30 cellular contexts compared by ENCODE assay signal in the genomic region with DNA sequence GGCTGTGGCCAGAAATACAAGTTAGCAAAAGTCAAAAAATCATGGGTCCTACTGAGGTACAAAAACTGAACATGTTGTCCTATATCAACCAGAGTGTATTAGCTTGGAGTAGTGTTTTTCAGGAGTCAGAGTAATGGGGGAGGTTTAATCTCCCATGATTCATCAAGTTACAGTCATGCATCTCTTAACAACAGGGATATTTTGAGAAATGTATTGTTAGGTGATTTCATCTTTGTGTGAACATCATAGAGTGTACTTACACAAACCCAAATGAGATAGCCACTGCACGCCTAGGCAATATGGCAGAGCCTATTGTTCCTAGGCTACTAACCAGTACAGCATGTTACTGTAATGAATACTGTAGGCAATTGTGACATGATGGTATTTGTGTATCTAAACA. TPM values are rescaled to one million over a fixed set of nuclear protein-coding genes. Genes with fewer than 3 reads are reported as not detected.
DNase-seq lines count a peak whose midpoint lies in the region; ATAC-seq, FAIRE-seq and TF ChIP-seq lines count a peak whose summit lies in the region.
"Had no signal": no experiment of that assay in that cellular context is flagged by ENCODE, and none has a peak within 500 bp of the region (broad histone marks: within the 10 kb centered on the region; RNA-seq: fewer than 3 reads in every experiment).

No MANE protein-coding gene starts in this region.

- H3K27me3 Mint-ChIP-seq in chondrocyte (ENCODE audit: low read depth) = no peaks in the 10 kb centered on the region
- H3K27me3 Mint-ChIP-seq: stimulated activated naive B cell treated with anti-CD40 and anti-IgM and Interleukin-4, amounts not matched to agents 10 μg/mL and 1 μg/mL and 100 μg/mL, for 72 hours had no signal

- no peaks in the 10 kb centered on the region for H3K36me3 ChIP-seq in keratinocyte (ENCODE audit: control insufficient read depth in 2 of 2, extremely low read depth in 1 of 2, insufficient read depth in 2 of 2, low read length in 2 of 2)
- H3K36me3 ChIP-seq: BLaER1, MG63, neutrophil, Peyer's patch, right lobe of liver, SJCRH30, suprapubic skin, upper lobe of right lung had no signal

- H4K20me1 ChIP-seq in keratinocyte (ENCODE audit: control insufficient read depth, extremely low read depth, insufficient read depth, low read length) = no peaks in the 10 kb centered on the region
- H4K20me1 ChIP-seq: BLaER1 had no signal

- H3K9me3 ChIP-seq in keratinocyte (ENCODE audit: control insufficient read depth, low read depth, low read length) = no peaks in the 10 kb centered on the region
- H3K9me3 ChIP-seq: BLaER1, MG63, neutrophil, Peyer's patch, right lobe of liver, SJCRH30, suprapubic skin, upper lobe of right lung had no signal

- H3K4me1 ChIP-seq in keratinocyte (ENCODE audit: control insufficient read depth, extremely low read depth, insufficient read depth, low read length) = peaks cover 7% of the 10 kb centered on the region
- H3K4me1 ChIP-seq: Peyer's patch, right lobe of liver, suprapubic skin, upper lobe of right lung had no signal

- no peak overlapping the region for H2AFZ ChIP-seq in keratinocyte (ENCODE audit: control insufficient read depth, low read length)

- no peak for ATAC-seq in GM21786 (IDR thresholded peaks at IDR 0.05; ENCODE audit: unreplicated experiment)
- ATAC-seq: left lobe of liver; right lobe of liver; stimulated activated naive B cell treated with anti-CD40 and anti-IgM and Interleukin-4, amounts not matched to agents 10 μg/mL and 1 μg/mL and 100 μg/mL, for 72 hours; upper lobe of right lung had no signal

- H3K4me1 Mint-ChIP-seq in chondrocyte (ENCODE audit: low read depth) = peaks cover 65% of the 10 kb centered on the region
- H3K4me1 Mint-ChIP-seq: activated CD4-positive, alpha-beta memory T cell treated with anti-CD3 and anti-CD28 coated beads, Interleukin-2, amount 10 ng/mL, durations not matched to agents 7 days and 5 days; activated naive CD8-positive, alpha-beta T cell treated with anti-CD3 and anti-CD28 coated beads, Interleukin-2, amount 10 ng/mL, durations not matched to agents 7 days and 5 days; stimulated activated naive B cell treated with anti-CD40 and anti-IgM and Interleukin-4, amounts not matched to agents 10 μg/mL and 1 μg/mL and 100 μg/mL, for 72 hours had no signal

- H3K9me3 Mint-ChIP-seq in chondrocyte (ENCODE audit: low read depth) = no peaks in the 10 kb centered on the region
- H3K9me3 Mint-ChIP-seq: activated CD4-positive, alpha-beta memory T cell treated with anti-CD3 and anti-CD28 coated beads, Interleukin-2, amount 10 ng/mL, durations not matched to agents 7 days and 5 days; activated naive CD8-positive, alpha-beta T cell treated with anti-CD3 and anti-CD28 coated beads, Interleukin-2, amount 10 ng/mL, durations not matched to agents 7 days and 5 days; stimulated activated naive B cell treated with anti-CD40 and anti-IgM and Interleukin-4, amounts not matched to agents 10 μg/mL and 1 μg/mL and 100 μg/mL, for 72 hours had no signal

- TF ChIP-seq CTCF in chondrocyte (IDR thresholded peaks at IDR 0.05) (no peak), keratinocyte (optimal IDR thresholded peaks at IDR 0.05 in 1 of 3, IDR thresholded peaks at IDR 0.05 in 1 of 3, conservative IDR thresholded peaks at IDR 0.05 in 1 of 3; ENCODE audit: extremely low read depth in 1 of 3, insufficient read depth in 2 of 3, low read length in 3 of 3) (no peak)

- no peaks in the 10 kb centered on the region for H3K36me3 Mint-ChIP-seq in chondrocyte (ENCODE audit: low read depth)
- H3K36me3 Mint-ChIP-seq: stimulated activated naive B cell treated with anti-CD40 and anti-IgM and Interleukin-4, amounts not matched to agents 10 μg/mL and 1 μg/mL and 100 μg/mL, for 72 hours had no signal

- no peaks in the 10 kb centered on the region for H3K9me1 ChIP-seq in keratinocyte (ENCODE audit: control insufficient read depth, extremely low read depth, insufficient read depth, low read length)

- H3K9ac ChIP-seq in keratinocyte (ENCODE audit: control insufficient read depth, extremely low read depth, insufficient read depth, low read length) = no peak overlapping the region
- H3K9ac ChIP-seq: BLaER1 had no signal

- peak overlapping the region; percentile 91 for H3K27ac Mint-ChIP-seq in chondrocyte (ENCODE audit: unreplicated experiment)
- H3K27ac Mint-ChIP-seq: activated CD4-positive, alpha-beta memory T cell treated with anti-CD3 and anti-CD28 coated beads, Interleukin-2, amount 10 ng/mL, durations not matched to agents 7 days and 5 days; activated naive CD8-positive, alpha-beta T cell treated with anti-CD3 and anti-CD28 coated beads, Interleukin-2, amount 10 ng/mL, durations not matched to agents 7 days and 5 days; progenitor cell of endocrine pancreas; stimulated activated naive B cell treated with anti-CD40 and anti-IgM and Interleukin-4, amounts not matched to agents 10 μg/mL and 1 μg/mL and 100 μg/mL, for 72 hours had no signal

- dilution Hi-C loops in keratinocyte (cut with MboI; ENCODE audit: extremely low pct_ligation_motif_present, low sequenced_read_pairs) = no loop called here

- peak; percentile 69 for FAIRE-seq in keratinocyte (lab: Jason Lieb, UNC)
- FAIRE-seq: GM18507, H1 had no signal

- H3K4me2 ChIP-seq in keratinocyte (ENCODE audit: control insufficient read depth, extremely low read depth, insufficient read depth, low read depth, low read length) = no peak overlapping the region
- H3K4me2 ChIP-seq: BLaER1 had no signal

- DNase-seq in EL = peak; percentile 13
- peak; percentile 69 for DNase-seq in NCI-H226
- no peak for DNase-seq in chondrocyte (ENCODE audit: low spot score)
- DNase-seq in keratinocyte (ENCODE audit: low read depth, low spot score) = no peak
- no peak for DNase-seq in NCI-H2029 treated with DMSO at 0.1 percent for 48 hours (lab: John Stamatoyannopoulos, UW)
- DNase-seq in activated CD4-positive, CD25-positive, alpha-beta regulatory T cell treated with anti-CD3 and anti-CD28 coated beads, Interleukin-2, amount 50 U/mL, for 72 hours = no peak
- DNase-seq in activated CD4-positive, alpha-beta T cell treated with anti-CD3 and anti-CD28 coated beads for 4 hours = no peak
- DNase-seq: activated CD4-positive, alpha-beta memory T cell treated with anti-CD3 and anti-CD28 coated beads, Interleukin-2, amount 10 ng/mL, durations not matched to agents 7 days and 5 days; activated CD4-positive, CD25-positive, alpha-beta regulatory T cell; activated naive CD8-positive, alpha-beta T cell treated with anti-CD3 and anti-CD28 coated beads, Interleukin-2, amount 10 ng/mL, durations not matched to agents 7 days and 5 days; cerebellar nuclear complex; MG63; NCI-H1105 treated with DMSO at 0.1 percent for 48 hours; NCI-H2029; NCI-H345; Peyer's patch; right lobe of liver; SJCRH30; stimulated activated CD4-positive, alpha-beta T cell treated with anti-CD3 and anti-CD28 coated beads, Interleukin-4, amount 100 ng/mL, for 4 hours; stimulated activated naive B cell treated with anti-CD40 and anti-IgM and Interleukin-4, amounts not matched to agents 10 μg/mL and 1 μg/mL and 100 μg/mL, for 72 hours; T-helper 1 cell; upper lobe of right lung had no signal

- no peak overlapping the region for H3K4me3 Mint-ChIP-seq in chondrocyte (ENCODE audit: unreplicated experiment)
- H3K4me3 Mint-ChIP-seq: activated CD4-positive, alpha-beta memory T cell treated with anti-CD3 and anti-CD28 coated beads, Interleukin-2, amount 10 ng/mL, durations not matched to agents 7 days and 5 days; activated naive CD8-positive, alpha-beta T cell treated with anti-CD3 and anti-CD28 coated beads, Interleukin-2, amount 10 ng/mL, durations not matched to agents 7 days and 5 days; stimulated activated naive B cell treated with anti-CD40 and anti-IgM and Interleukin-4, amounts not matched to agents 10 μg/mL and 1 μg/mL and 100 μg/mL, for 72 hours had no signal

- no peaks in the 10 kb centered on the region for H3K79me2 ChIP-seq in keratinocyte (ENCODE audit: control insufficient read depth, insufficient read depth, low read length)

- H3K4me3 ChIP-seq in keratinocyte (ENCODE audit: control insufficient read depth in 2 of 3, extremely low read depth in 1 of 3, insufficient read depth in 2 of 3, low read depth in 1 of 3, low read length in 3 of 3) = no peak overlapping the region
- H3K4me3 ChIP-seq: BLaER1, MG63, Peyer's patch, right lobe of liver, SJCRH30, suprapubic skin, upper lobe of right lung had no signal

- H3K27ac ChIP-seq in keratinocyte (ENCODE audit: control insufficient read depth, insufficient read depth, low read length) = no peak overlapping the region
- H3K27ac ChIP-seq: BLaER1, neutrophil, Peyer's patch, right lobe of liver, SJCRH30, suprapubic skin, upper lobe of right lung had no signal

- no peaks in the 10 kb centered on the region for H3K27me3 ChIP-seq in keratinocyte (ENCODE audit: control insufficient read depth, extremely low read depth, insufficient read depth, low read length)
- H3K27me3 ChIP-seq: BLaER1, MG63, neutrophil, Peyer's patch, right lobe of liver, SJCRH30, suprapubic skin, upper lobe of right lung had no signal

RNA-seq across cellular contexts. Expression of gene TES, which starts 14.9 kb away (rescaled TPM):
- total RNA-seq in chondrocyte = 157 to 261 TPM (median 247 TPM) in 3 replicates
- polyA plus RNA-seq in keratinocyte = 142 to 187 TPM (median 173 TPM) in 3 replicates
- 123 TPM for polyA plus RNA-seq in keratinocyte (2011; ENCODE audit: low read depth)
- polyA plus RNA-seq in keratinocyte (2011; cell fraction: cytosol; rRNA removed) = 103 and 173 TPM in 2 replicates
- 185 and 224 TPM in 2 replicates for polyA plus RNA-seq in keratinocyte (2011; cell fraction: nucleus; rRNA removed)
- polyA plus RNA-seq in keratinocyte (2012; ENCODE audit: low replicate concordance) = 78.6 and 92.7 TPM in 2 replicates
- 78.7 to 141 TPM (median 137 TPM) in 3 replicates for polyA minus RNA-seq in keratinocyte
- polyA minus RNA-seq in keratinocyte (2011; cell fraction: cytosol; rRNA and poly(A)+ RNA removed) = 104 TPM
- 112 and 181 TPM in 2 replicates for polyA minus RNA-seq in keratinocyte (2011; cell fraction: nucleus; rRNA and poly(A)+ RNA removed)

Comparison
In these comparisons a context has a peak if more than half of its experiments do, and no peak if none do; other contexts are left out.
1. DNase-seq: peak in EL (single experiment) and NCI-H226 (single experiment); none in chondrocyte (single experiment), keratinocyte (single experiment), NCI-H2029 treated with DMSO at 0.1 percent for 48 hours (single experiment), activated CD4-positive, CD25-positive, alpha-beta regulatory T cell treated with anti-CD3 and anti-CD28 coated beads, Interleukin-2, amount 50 U/mL, for 72 hours (single experiment) and activated CD4-positive, alpha-beta T cell treated with anti-CD3 and anti-CD28 coated beads for 4 hours (0 of 2).